ENCODE assay signal across 21 cellular contexts in genomic region chr6:53956804-53957203, GRCh38.
"Had no signal": no experiment of that assay in that cellular context is flagged by ENCODE, and none has a peak within 500 bp of the region (broad histone marks: within the 10 kb centered on the region; RNA-seq: fewer than 3 reads in every experiment).

No MANE protein-coding gene starts in this region.

- H3K36me3 ChIP-seq: brain microvascular endothelial cell, esophagus muscularis mucosa, gastrocnemius medialis, heart left ventricle had no signal

- H3K27ac ChIP-seq: brain microvascular endothelial cell, coronary artery, esophagus muscularis mucosa, foreskin keratinocyte, gastrocnemius medialis, heart left ventricle had no signal

- H3K9me3 ChIP-seq: esophagus muscularis mucosa, gastrocnemius medialis, heart left ventricle had no signal

- H3K4me3 ChIP-seq: coronary artery, dorsolateral prefrontal cortex, esophagus muscularis mucosa, gastrocnemius medialis, heart left ventricle had no signal

- H3K4me1 ChIP-seq: gastrocnemius medialis, heart left ventricle had no signal

- DNase-seq: activated CD4-positive, alpha-beta T cell treated with anti-CD3 and anti-CD28 coated beads for 1 hour; activated CD4-positive, alpha-beta T cell treated with anti-CD3 and anti-CD28 coated beads for 4 hours; activated CD4-positive, alpha-beta T cell treated with anti-CD3 and anti-CD28 coated beads, Interleukin-2, amount 50 U/mL, for 4 hours; activated CD8-positive, alpha-beta memory T cell treated with anti-CD3 and anti-CD28 coated beads, Interleukin-2, amount 50 U/mL, for 48 hours; activated gamma-delta T cell; activated naive CD4-positive, alpha-beta T cell; activated naive CD4-positive, alpha-beta T cell treated with anti-CD3 and anti-CD28 coated beads, Interleukin-2, amount 10 ng/mL, durations not matched to agents 7 days and 5 days; activated T-cell treated with anti-CD3 and anti-CD28 coated beads for 4 hours; activated T-cell treated with anti-CD3 and anti-CD28 coated beads, Interleukin-2, amount 50 U/mL, for 24 hours; effector memory CD4-positive, alpha-beta T cell; T-helper 9 cell had no signal

- H3K27me3 ChIP-seq: brain microvascular endothelial cell, dorsolateral prefrontal cortex, esophagus muscularis mucosa, foreskin keratinocyte, gastrocnemius medialis, heart left ventricle had no signal

- FAIRE-seq: astrocyte, bronchial epithelial cell, TTC549 had no signal
